In genomic region chr4:37453004-37453360, GRCh38 we compare ENCODE assay signal across 8 cellular contexts.
DNase-seq lines count a peak whose midpoint lies in the region; ATAC-seq and TF ChIP-seq lines count a peak whose summit lies in the region.

No MANE protein-coding gene starts in this region.

- H3K79me2 ChIP-seq in Loucy (ENCODE audit: insufficient read depth, low read length): no peaks in the 10 kb centered on the region

- peak overlapping the region; percentile 75; the same call in 1 of the 2 replicates for H3K9ac ChIP-seq in ES-I3 (ENCODE audit: low read depth, low read length)
- H3K9ac ChIP-seq in Loucy (ENCODE audit: low read depth, low read length, poor library complexity, severe bottlenecking): no peak overlapping the region

- ATAC-seq in GM21367 (IDR thresholded peaks at IDR 0.05; ENCODE audit: unreplicated experiment): no peak

- no peaks in the 10 kb centered on the region for H3K9me2 ChIP-seq in Loucy (replicated peaks; ENCODE audit: low read depth, low read length)

- 0 out of 2 replicates have a peak overlapping the region, but pooled peaks have one; percentile 20 for H2AFZ ChIP-seq in Loucy (ENCODE audit: low read length)

- no peaks in the 10 kb centered on the region for H4K20me1 ChIP-seq in Loucy (ENCODE audit: insufficient read depth, low read length, poor library complexity, severe bottlenecking)

- peaks cover 17% of the 10 kb centered on the region for H3K27me3 ChIP-seq in Loucy (ENCODE audit: insufficient read depth, low read length, poor library complexity, severe bottlenecking)

- in situ Hi-C loops in astrocyte of the spinal cord (cut with HindIII; ENCODE audit: low sequenced_read_pairs): no loop called here

- H3K4me3 ChIP-seq in Loucy (ENCODE audit: low read length, poor library complexity, severe bottlenecking) (peak overlapping the region; percentile 26), astrocyte of the spinal cord (ENCODE audit: low read depth, low read length) (no peak overlapping the region), retinal pigment epithelial cell (ENCODE audit: low read length) (peak overlapping the region; percentile 48)

- H3F3A ChIP-seq in Loucy (ENCODE audit: low read depth): no peaks in the 10 kb centered on the region

- peak overlapping the region; percentile 53 for H3K4me2 ChIP-seq in Loucy (ENCODE audit: low read depth, low read length, poor library complexity, severe bottlenecking)

- H3K36me3 ChIP-seq in ES-I3 (ENCODE audit: insufficient read depth, low read length): no peaks in the 10 kb centered on the region
- H3K36me3 ChIP-seq in Loucy (ENCODE audit: insufficient read depth, low read length): no peaks in the 10 kb centered on the region

- TF ChIP-seq CTCF in Loucy (conservative IDR thresholded peaks at IDR 0.05; ENCODE audit: low read length) (peak; percentile 81), astrocyte of the spinal cord (IDR thresholded peaks at IDR 0.05; ENCODE audit: low read depth, low read length) (peak; percentile 69), retinal pigment epithelial cell (conservative IDR thresholded peaks at IDR 0.05; ENCODE audit: low read depth, low read length) (peak; percentile 71)

- H3K9me3 ChIP-seq in ES-I3 (ENCODE audit: control insufficient read depth, insufficient read depth, low read length): no peaks in the 10 kb centered on the region; the same call in 1 of the 2 replicates
- H3K9me3 ChIP-seq in Loucy (ENCODE audit: insufficient read depth, low read depth, low read length): no peaks in the 10 kb centered on the region

- DNase-seq in H4 (ENCODE audit: low spot score) (peak; percentile 84), RKO (ENCODE audit: low spot score) (peak; percentile 69), astrocyte of the spinal cord (ENCODE audit: low read depth, low spot score) (peak; percentile 70), iPS DF 4.7 (ENCODE audit: extremely low read depth, low spot score) (peak; percentile 89), retinal pigment epithelial cell (ENCODE audit: low read depth) (peak; percentile 46)

- peaks cover 4% of the 10 kb centered on the region; the same call in 1 of the 2 replicates for H3K4me1 ChIP-seq in ES-I3 (ENCODE audit: insufficient read depth, low read length)
- H3K4me1 ChIP-seq in Loucy (ENCODE audit: insufficient read depth, low read length, poor library complexity, severe bottlenecking): peaks cover 3% of the 10 kb centered on the region
